Comparison of ENCODE assay signal across 12 cellular contexts in the genomic region with DNA sequence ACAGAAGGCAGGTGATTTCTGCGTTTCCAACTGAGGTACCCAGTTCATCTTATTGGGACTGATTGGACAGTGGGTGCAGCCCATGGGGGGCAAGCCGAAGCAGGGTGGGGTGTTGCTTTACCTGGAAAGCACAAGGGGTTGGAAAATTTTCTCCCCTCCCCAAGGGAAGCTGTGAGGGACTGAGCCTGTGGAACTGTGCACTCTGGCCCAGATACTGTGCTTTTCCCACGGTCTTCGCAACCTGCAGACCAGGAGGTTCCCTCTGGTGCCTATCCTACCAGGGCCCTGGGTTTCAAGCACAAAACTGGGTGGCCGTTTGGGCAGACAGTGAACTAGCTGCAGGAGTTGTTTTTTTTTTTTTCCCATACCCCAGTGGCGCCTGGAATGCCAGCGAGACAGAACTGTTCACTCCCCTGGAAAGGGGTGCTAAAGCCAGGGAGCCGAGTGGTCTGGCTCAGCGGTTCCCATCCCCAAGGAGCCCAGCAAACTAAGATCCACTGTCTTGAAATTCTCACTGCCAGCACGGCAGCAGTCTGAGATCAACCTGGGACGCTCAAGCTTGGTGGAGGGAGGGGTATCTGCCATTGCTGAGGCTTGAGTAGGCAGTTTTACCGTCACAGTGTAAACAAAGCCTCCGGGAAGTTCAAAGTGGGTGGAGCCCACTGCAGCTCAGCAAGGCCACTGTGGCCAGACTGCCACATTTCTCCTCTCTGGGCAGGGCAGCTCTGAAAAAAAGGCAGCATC.
DNase-seq lines count a peak whose midpoint lies in the region; ATAC-seq and TF ChIP-seq lines count a peak whose summit lies in the region.
"Had no signal": no experiment of that assay in that cellular context is flagged by ENCODE, and none has a peak within 500 bp of the region (broad histone marks: within the 10 kb centered on the region; RNA-seq: fewer than 3 reads in every experiment).

No MANE protein-coding gene starts in this region.

- no peak overlapping the region for H3K4me2 ChIP-seq in GM23248 (ENCODE audit: unreplicated experiment)

- H3K4me1 ChIP-seq in GM23248 (ENCODE audit: insufficient read depth) (no peaks in the 10 kb centered on the region), testis (peaks cover 8% of the 10 kb centered on the region)
- H3K4me1 ChIP-seq: Peyer's patch had no signal

- intact Hi-C loops in testis (cut with DNase I; ENCODE audit: low total_unique reads), result no loop called here

- no peaks in the 10 kb centered on the region for H3F3A ChIP-seq in GM23248 (ENCODE audit: insufficient read depth)

- H3K27me3 ChIP-seq in GM23248 (replicated peaks; ENCODE audit: insufficient read depth), result no peaks in the 10 kb centered on the region; the same call in 1 of the 2 replicates
- H3K27me3 ChIP-seq in testis, result no peaks in the 10 kb centered on the region
- H3K27me3 ChIP-seq: Peyer's patch had no signal

- no peaks in the 10 kb centered on the region for H3K9me2 ChIP-seq in GM23248 (ENCODE audit: insufficient read depth)

- TF ChIP-seq CTCF in epithelial cell of esophagus (IDR thresholded peaks at IDR 0.05; ENCODE audit: insufficient read depth, low read depth, low read length, missing control alignments), result no peak
- TF ChIP-seq CTCF in testis (IDR thresholded peaks at IDR 0.05), result no peak

- H3K4me3 ChIP-seq in GM23248 (no peak overlapping the region), epithelial cell of esophagus (ENCODE audit: low read length) (no peak overlapping the region), testis (no peak overlapping the region)
- H3K4me3 ChIP-seq: Peyer's patch had no signal

- no peak for TF ChIP-seq POLR2A in testis (IDR thresholded peaks at IDR 0.05)

- ATAC-seq in HG02852 (IDR thresholded peaks at IDR 0.05; ENCODE audit: unreplicated experiment) (no peak), HG02588 (IDR thresholded peaks at IDR 0.05; ENCODE audit: unreplicated experiment) (no peak)

- H3K36me3 ChIP-seq in GM23248 (ENCODE audit: low read depth) (no peaks in the 10 kb centered on the region), testis (ENCODE audit: low read depth, missing control alignments) (no peaks in the 10 kb centered on the region)
- H3K36me3 ChIP-seq: Peyer's patch had no signal

- peak; percentile 18 for DNase-seq in GM23248
- DNase-seq in NCI-H69 (lab: John Stamatoyannopoulos, UW), result peak; percentile 76
- peak; percentile 88 for DNase-seq in epithelial cell of esophagus (ENCODE audit: low read depth)
- DNase-seq in non-pigmented ciliary epithelial cell (ENCODE audit: low read depth), result peak; percentile 8
- no peak for DNase-seq in testis
- DNase-seq in NCI-H1092 treated with DMSO at 0.1 percent for 48 hours (lab: John Stamatoyannopoulos, UW), result no peak
- DNase-seq: activated CD4-positive, alpha-beta T cell treated with anti-CD3 and anti-CD28 coated beads for 48 hours; activated naive CD4-positive, alpha-beta T cell treated with anti-CD3 and anti-CD28 coated beads, Interleukin-2, amount 50 U/mL, for 16 hours; Peyer's patch; stimulated activated CD4-positive, alpha-beta T cell treated with anti-CD3 and anti-CD28 coated beads, Interleukin-12 subunit alpha, Interleukin-12 subunit beta, amount 100 ng/mL, for 4 hours had no signal

- H4K20me1 ChIP-seq in GM23248 (ENCODE audit: insufficient read depth), result no peaks in the 10 kb centered on the region

- no peak overlapping the region for H3K9ac ChIP-seq in GM23248

- in situ Hi-C loops in GM23248 (cut with MboI), result no loop called here

- WGBS in GM23248 (ENCODE audit: low coverage in 1 of 2, low lambda C conversion rate in 2 of 2, missing lambda C conversion rate in 2 of 2), 2 experiments, result 28 to 31% methylated on average over 13 of the region's 13 CpGs
- 76 to 83% methylated on average over 13 of the region's 13 CpGs for WGBS in testis, 2 donors

- H3K9me3 ChIP-seq in GM23248 (ENCODE audit: low read depth), result no peaks in the 10 kb centered on the region
- no peaks in the 10 kb centered on the region for H3K9me3 ChIP-seq in testis
- H3K9me3 ChIP-seq: Peyer's patch had no signal

- H3K27ac ChIP-seq in GM23248, result no peak overlapping the region
- no peak overlapping the region for H3K27ac ChIP-seq in testis
- H3K27ac ChIP-seq: Peyer's patch had no signal

- no peaks in the 10 kb centered on the region for H3K79me2 ChIP-seq in GM23248 (ENCODE audit: insufficient read depth)

- peak overlapping the region; percentile 34; the same call in 1 of the 2 replicates for H2AFZ ChIP-seq in GM23248

Comparison
In these comparisons a context has a peak if more than half of its experiments do, and no peak if none do; other contexts are left out.
1. DNase-seq: peak in GM23248 (single experiment), NCI-H69 (single experiment), epithelial cell of esophagus (single experiment) and non-pigmented ciliary epithelial cell (single experiment); none in testis (single experiment) and NCI-H1092 treated with DMSO at 0.1 percent for 48 hours (single experiment).